Comparison of ENCODE assay signal across 8 cellular contexts in the genomic region with DNA sequence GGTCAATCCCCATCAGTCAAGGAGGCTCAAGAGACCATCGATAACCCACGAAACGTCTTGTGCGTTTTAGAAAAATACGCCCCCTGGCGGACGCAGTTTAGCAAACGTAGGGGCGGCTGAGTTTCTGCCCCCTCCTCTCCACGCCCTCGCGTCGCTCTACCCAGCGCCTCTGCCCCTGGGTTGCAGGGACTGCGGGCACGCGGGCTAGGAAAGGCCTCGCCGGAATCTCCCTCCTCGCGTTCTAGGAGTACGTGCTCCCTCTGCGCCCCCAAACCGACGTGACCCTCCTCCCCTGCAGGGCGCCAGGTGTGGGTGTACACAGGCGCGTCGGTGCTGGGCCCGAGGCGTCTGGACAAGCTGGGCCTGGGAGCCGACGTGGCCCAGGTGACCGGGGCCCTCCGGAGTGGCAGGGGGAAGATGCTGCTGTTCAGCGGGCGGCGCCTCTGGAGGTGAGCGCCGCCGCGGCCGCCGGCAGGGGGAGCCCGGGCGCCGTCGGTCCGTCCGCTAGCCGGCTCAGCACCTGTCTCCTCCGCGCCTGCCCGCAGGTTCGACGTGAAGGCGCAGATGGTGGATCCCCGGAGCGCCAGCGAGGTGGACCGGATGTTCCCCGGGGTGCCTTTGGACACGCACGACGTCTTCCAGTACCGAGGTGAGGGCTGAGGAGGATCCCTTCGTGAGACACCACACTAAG. TPM values are rescaled to one million over a fixed set of nuclear protein-coding genes. Genes with fewer than 3 reads are reported as not detected.
A peak's percentile ranks its signal among the peaks of the same experiment; 100 is the strongest.
DNase-seq lines count a peak whose midpoint lies in the region; ATAC-seq, FAIRE-seq and TF ChIP-seq lines count a peak whose summit lies in the region.

No MANE protein-coding gene starts in this region.

- H3K36me3 ChIP-seq in HCT116 (ENCODE audit: control insufficient read depth in 1 of 2, insufficient read depth in 2 of 2, low read length in 2 of 2): no peaks in the 10 kb centered on the region
- no peaks in the 10 kb centered on the region for H3K36me3 ChIP-seq in astrocyte (ENCODE audit: insufficient read depth, low read length)

- H2AFZ ChIP-seq in HCT116 (ENCODE audit: low read depth, low read length, poor library complexity, severe bottlenecking): peak overlapping the region; percentile 77
- H2AFZ ChIP-seq in astrocyte (ENCODE audit: low read depth, low read length): peak overlapping the region; percentile 52

- intact Hi-C loops in HCT116 (cut with micrococcal nuclease): loop anchor here (2.0 kb wide), 1 partner anchor 161 kb away; no protein-coding TSS in a partner anchor

- no peak for FAIRE-seq in D721Med (lab: Jason Lieb, UNC)
- FAIRE-seq in astrocyte (lab: Jason Lieb, UNC): no peak

- H3K79me2 ChIP-seq in HCT116 (ENCODE audit: insufficient read depth, low read length) (no peaks in the 10 kb centered on the region), astrocyte (ENCODE audit: insufficient read depth, low read length) (no peaks in the 10 kb centered on the region)

- peaks cover 3% of the 10 kb centered on the region for H3K4me1 Mint-ChIP-seq in astrocyte (ENCODE audit: low read depth, unreplicated experiment)

- peak; percentile 68 for TF ChIP-seq RAD21 in HCT116 (IDR thresholded peaks at IDR 0.05; ENCODE audit: low read depth)

- peaks cover 17% of the 10 kb centered on the region for H3K27me3 Mint-ChIP-seq in astrocyte (ENCODE audit: low read depth, unreplicated experiment)

- H4K20me1 ChIP-seq in HCT116 (ENCODE audit: insufficient read depth): no peaks in the 10 kb centered on the region
- no peaks in the 10 kb centered on the region for H4K20me1 ChIP-seq in astrocyte (ENCODE audit: insufficient read depth, low read length)

- H3K9ac ChIP-seq in HCT116 (ENCODE audit: low read length) (0 out of 2 replicates have a peak overlapping the region, but pooled peaks have one; percentile 2), astrocyte (ENCODE audit: low read length) (no peak overlapping the region)

- H3K9me3 ChIP-seq in HCT116 (ENCODE audit: control insufficient read depth in 1 of 2, insufficient read depth in 1 of 2, low read depth in 1 of 2, low read length in 2 of 2) (no peaks in the 10 kb centered on the region), astrocyte (ENCODE audit: insufficient read depth, low read depth, low read length) (peaks cover 9% of the 10 kb centered on the region)

- H3K27me3 ChIP-seq in HCT116 (ENCODE audit: insufficient read depth, low read length) (no peaks in the 10 kb centered on the region), astrocyte (ENCODE audit: insufficient read depth, low read length) (peaks cover 64% of the 10 kb centered on the region)

- TF ChIP-seq CTCF in D721Med (IDR thresholded peaks at IDR 0.05; ENCODE audit: insufficient read depth, missing control alignments): peak; percentile 63
- TF ChIP-seq CTCF in HCT116 (IDR thresholded peaks at IDR 0.05 in 2 of 3, conservative IDR thresholded peaks at IDR 0.05 in 1 of 3; ENCODE audit: borderline replicate concordance in 1 of 3, insufficient read depth in 1 of 3, low read depth in 2 of 3, low read length in 2 of 3): peak; percentile 71 to 84 (median 79)
- TF ChIP-seq CTCF in astrocyte (IDR thresholded peaks at IDR 0.05; ENCODE audit: insufficient read depth, low read depth, low read length): peak; percentile 27

- peaks cover 4% of the 10 kb centered on the region for H3K36me3 Mint-ChIP-seq in astrocyte (ENCODE audit: low read depth, unreplicated experiment)

- H3K4me3 ChIP-seq in HCT116 (replicated peaks in 1 of 2; ENCODE audit: low read depth in 1 of 2, low read length in 2 of 2) (peak overlapping the region; percentile 36 to 47), astrocyte (ENCODE audit: insufficient read depth, low read depth, low read length) (peak overlapping the region; percentile 10)

- H3K27ac Mint-ChIP-seq in astrocyte (ENCODE audit: unreplicated experiment): no peak overlapping the region

- no peaks in the 10 kb centered on the region for H3K9me2 ChIP-seq in HCT116 (ENCODE audit: insufficient read depth)

- H3K4me1 ChIP-seq in HCT116 (ENCODE audit: control insufficient read depth in 1 of 2, insufficient read depth in 2 of 2, low read length in 2 of 2): peaks cover 6 to 16% of the 10 kb centered on the region in 2 experiments; a peak in 3 of 4 replicates
- H3K4me1 ChIP-seq in astrocyte (ENCODE audit: insufficient read depth, low read length): no peaks in the 10 kb centered on the region

- H3K4me2 ChIP-seq in HCT116 (ENCODE audit: low read length): peak overlapping the region; percentile 79
- peak overlapping the region; percentile 60 for H3K4me2 ChIP-seq in astrocyte (ENCODE audit: low read length)

- DNase-seq in D721Med (ENCODE audit: insufficient read length, low spot score): peak; percentile 80
- peak; percentile 56 for DNase-seq in HCT116 (ENCODE audit: low read depth, low spot score)
- peak; percentile 33 for DNase-seq in NCI-H1694 treated with DMSO at 0.1 percent for 48 hours (lab: John Stamatoyannopoulos, UW)
- DNase-seq in T-helper 2 cell: peak; percentile 46 to 79 (median 54)
- DNase-seq in astrocyte (ENCODE audit: low read depth): no peak
- peak; percentile 88 for DNase-seq in iPS-NIHi11 (ENCODE audit: low spot score)
- peak; percentile 74 to 78 for DNase-seq in stimulated activated CD4-positive, alpha-beta T cell treated with anti-CD3 and anti-CD28 coated beads, Interleukin-2, amount 100 ng/mL, for 24 hours

- ATAC-seq in HCT116: peak; percentile 92
- ATAC-seq in GM21526 (IDR thresholded peaks at IDR 0.05; ENCODE audit: low FRiP score, unreplicated experiment): no peak

- no peak overlapping the region for H3K4me3 Mint-ChIP-seq in astrocyte (ENCODE audit: unreplicated experiment)

- POLR2A ChIA-PET in HCT116 (lab: Charles Lee): interaction anchor here (1.2 kb wide), 1 partner anchor 9 kb away, joined by 5 read pairs; no protein-coding TSS in a partner anchor

- peaks cover 6% of the 10 kb centered on the region for H3K9me3 Mint-ChIP-seq in astrocyte (ENCODE audit: unreplicated experiment)

- RAD21 ChIA-PET in HCT116 (lab: Charles Lee; ENCODE audit: low non-redundant PET in 1 of 2, low total read pairs in 2 of 2, uncharacterized antibody in 2 of 2, unreplicated experiment in 2 of 2): interaction anchor here (0.7 to 1.1 kb wide), 2 partner anchors 27 to 71 kb away, joined by 3 read pairs; no protein-coding TSS in a partner anchor

- TF ChIP-seq POLR2A in HCT116 (IDR thresholded peaks at IDR 0.05; ENCODE audit: borderline replicate concordance, extremely low read depth, insufficient read depth, insufficient read length): no peak

- H3K27ac ChIP-seq in HCT116 (ENCODE audit: low read depth, low read length) (peak overlapping the region; percentile 59; the same call in 1 of the 2 replicates), astrocyte (ENCODE audit: low read depth, low read length) (no peak overlapping the region)

- CTCF ChIA-PET in HCT116 (lab: Charles Lee): interaction anchor here (0.7 to 2.6 kb wide), 14 partner anchors 9 to 625 kb away, joined by 3 to 16 read pairs (median 4); a partner anchor contains a TSS

- no TSS peak for BruUV-seq in HCT116 (replicated peaks; lab: Mats Ljungman, UMichigan)

TF ChIP-seq in HCT116, 20 proteins besides CTCF, POLR2A, EP300 and RAD21:
- no peak for TF ChIP-seq SIN3A (IDR thresholded peaks at IDR 0.05; ENCODE audit: low read depth)
- no peak for TF ChIP-seq YY1 (IDR thresholded peaks at IDR 0.05; ENCODE audit: extremely low read depth, insufficient replicate concordance, low read depth, low read length)
- no peak for TF ChIP-seq TCF7L2 (IDR thresholded peaks at IDR 0.05; ENCODE audit: borderline replicate concordance, extremely low read depth, insufficient read depth, insufficient read length)
- TF ChIP-seq ZFX (IDR thresholded peaks at IDR 0.05): peak; percentile 74; the same call in 1 of the 2 replicates
- TF ChIP-seq, protein P1, sequence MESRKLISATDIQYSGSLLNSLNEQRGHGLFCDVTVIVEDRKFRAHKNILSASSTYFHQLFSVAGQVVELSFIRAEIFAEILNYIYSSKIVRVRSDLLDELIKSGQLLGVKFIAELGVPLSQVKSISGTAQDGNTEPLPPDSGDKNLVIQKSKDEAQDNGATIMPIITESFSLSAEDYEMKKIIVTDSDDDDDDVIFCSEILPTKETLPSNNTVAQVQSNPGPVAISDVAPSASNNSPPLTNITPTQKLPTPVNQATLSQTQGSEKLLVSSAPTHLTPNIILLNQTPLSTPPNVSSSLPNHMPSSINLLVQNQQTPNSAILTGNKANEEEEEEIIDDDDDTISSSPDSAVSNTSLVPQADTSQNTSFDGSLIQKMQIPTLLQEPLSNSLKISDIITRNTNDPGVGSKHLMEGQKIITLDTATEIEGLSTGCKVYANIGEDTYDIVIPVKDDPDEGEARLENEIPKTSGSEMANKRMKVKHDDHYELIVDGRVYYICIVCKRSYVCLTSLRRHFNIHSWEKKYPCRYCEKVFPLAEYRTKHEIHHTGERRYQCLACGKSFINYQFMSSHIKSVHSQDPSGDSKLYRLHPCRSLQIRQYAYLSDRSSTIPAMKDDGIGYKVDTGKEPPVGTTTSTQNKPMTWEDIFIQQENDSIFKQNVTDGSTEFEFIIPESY (IDR thresholded peaks at IDR 0.05; ENCODE audit: extremely low read depth, insufficient replicate concordance, low read length): no peak
- TF ChIP-seq CBX3 (IDR thresholded peaks at IDR 0.05; ENCODE audit: low read depth): 0 out of 2 replicates have a peak, but pooled peaks have one; percentile 11
- no peak for TF ChIP-seq SP1 (IDR thresholded peaks at IDR 0.05; ENCODE audit: low read depth)
- no peak for TF ChIP-seq SRF (IDR thresholded peaks at IDR 0.05; ENCODE audit: low read depth)
- TF ChIP-seq, protein P2, sequence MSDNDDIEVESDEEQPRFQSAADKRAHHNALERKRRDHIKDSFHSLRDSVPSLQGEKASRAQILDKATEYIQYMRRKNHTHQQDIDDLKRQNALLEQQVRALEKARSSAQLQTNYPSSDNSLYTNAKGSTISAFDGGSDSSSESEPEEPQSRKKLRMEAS (IDR thresholded peaks at IDR 0.05): peak; percentile 78
- no peak for TF ChIP-seq POLR2AphosphoS5 (IDR thresholded peaks at IDR 0.05; ENCODE audit: low read depth, low read length)

RNA-seq across cellular contexts. Expression of a gene that starts 5.3 kb away (rescaled TPM):
- total RNA-seq in HCT116 (2021; ENCODE audit: unreplicated experiment): 0.32 TPM
- polyA plus RNA-seq in HCT116 (2012): 0.30 and 0.35 TPM in 2 replicates
- 12.0 and 18.7 TPM in 2 replicates for total RNA-seq in astrocyte

RNA-seq across cellular contexts. Expression of a gene that starts 15.0 kb away (rescaled TPM):
- total RNA-seq in HCT116 (2021; ENCODE audit: unreplicated experiment) (1.9 TPM), astrocyte (14.6 and 15.2 TPM in 2 replicates)
- 0.51 and 1.6 TPM in 2 replicates for polyA plus RNA-seq in HCT116 (2012)

RNA-seq across cellular contexts. Expression of a gene that starts 42.0 kb away (rescaled TPM):
- total RNA-seq in HCT116 (2021; ENCODE audit: unreplicated experiment) (20.8 TPM), astrocyte (18.2 and 18.6 TPM in 2 replicates)
- polyA plus RNA-seq in HCT116 (2012): 17.5 and 19.2 TPM in 2 replicates

Comparison
In these comparisons a context has a peak if more than half of its experiments do, and no peak if none do; other contexts are left out.
1. CTCF ChIP-seq: peak in every context shown above with its lines; median percentile 79 in HCT116; 63 in D721Med; 27 in astrocyte.